ENCODE assay signal across 3 cellular contexts in the genomic region with DNA sequence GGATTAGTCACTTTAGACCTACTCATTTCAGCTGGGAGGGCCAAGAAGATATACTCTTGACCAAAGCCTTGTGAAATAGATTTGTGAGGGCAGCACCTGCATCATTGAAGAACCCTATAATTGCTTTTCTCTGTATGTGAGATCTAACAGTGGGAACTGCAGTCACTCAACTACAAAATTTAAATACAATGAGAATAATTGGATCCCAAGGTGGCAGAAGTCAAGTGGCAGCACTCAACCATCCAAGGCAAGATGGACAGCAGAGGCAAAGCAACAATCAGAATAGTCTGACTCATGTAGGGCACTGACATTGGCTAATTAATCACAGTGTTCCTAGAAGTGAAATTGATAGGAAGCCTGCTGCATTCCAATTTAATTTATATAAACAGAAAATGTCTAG.
"Had no signal": no experiment of that assay in that cellular context is flagged by ENCODE, and none has a peak within 500 bp of the region (broad histone marks: within the 10 kb centered on the region; RNA-seq: fewer than 3 reads in every experiment).

No MANE protein-coding gene starts in this region.

- H3K4me3 ChIP-seq: GM12878 had no signal

- DNase-seq: GDM1, GF-D8 had no signal
